Comparison of ENCODE assay signal across 22 cellular contexts in genomic region chr5:42587056-42587723, GRCh38.
DNase-seq lines count a peak whose midpoint lies in the region; ATAC-seq and TF ChIP-seq lines count a peak whose summit lies in the region.
"Had no signal": no experiment of that assay in that cellular context is flagged by ENCODE, and none has a peak within 500 bp of the region (broad histone marks: within the 10 kb centered on the region; RNA-seq: fewer than 3 reads in every experiment).

No MANE protein-coding gene starts in this region.

- no peak overlapping the region for H3K4me3 Mint-ChIP-seq in progenitor cell of endocrine pancreas (ENCODE audit: low read depth)
- H3K4me3 Mint-ChIP-seq: activated CD4-positive, alpha-beta T cell treated with anti-CD3 and anti-CD28 coated beads, Interleukin-2, amount 10 ng/mL, durations not matched to agents 7 days and 5 days; activated naive CD4-positive, alpha-beta T cell treated with anti-CD3 and anti-CD28 coated beads, Interleukin-2, amount 10 ng/mL, durations not matched to agents 7 days and 5 days; activated T-helper 1 cell treated with anti-CD3 and anti-CD28 coated beads, Interleukin-12 subunit alpha, Interleukin-12 subunit beta, Interleukin-2, Interleukin-4 antibody, amounts not matched to agents 30 ng/mL and 10 ng/mL and 1 ng/mL, durations not matched to agents 14 hours and 24 hours and 36 hours; CD4-positive, CD25-positive, alpha-beta regulatory T cell had no signal

- H3K4me1 Mint-ChIP-seq in progenitor cell of endocrine pancreas (ENCODE audit: low read depth): peaks cover 20% of the 10 kb centered on the region
- H3K4me1 Mint-ChIP-seq: activated CD4-positive, alpha-beta T cell treated with anti-CD3 and anti-CD28 coated beads, Interleukin-2, amount 10 ng/mL, durations not matched to agents 7 days and 5 days; activated naive CD4-positive, alpha-beta T cell treated with anti-CD3 and anti-CD28 coated beads, Interleukin-2, amount 10 ng/mL, durations not matched to agents 7 days and 5 days had no signal

- peak overlapping the region; percentile 43 for H3K27ac Mint-ChIP-seq in progenitor cell of endocrine pancreas
- H3K27ac Mint-ChIP-seq: activated CD4-positive, alpha-beta T cell treated with anti-CD3 and anti-CD28 coated beads, Interleukin-2, amount 10 ng/mL, durations not matched to agents 7 days and 5 days; activated naive CD4-positive, alpha-beta T cell treated with anti-CD3 and anti-CD28 coated beads, Interleukin-2, amount 10 ng/mL, durations not matched to agents 7 days and 5 days; activated T-helper 1 cell treated with anti-CD3 and anti-CD28 coated beads, Interleukin-12 subunit alpha, Interleukin-12 subunit beta, Interleukin-2, Interleukin-4 antibody, amounts not matched to agents 30 ng/mL and 10 ng/mL and 1 ng/mL, durations not matched to agents 14 hours and 24 hours and 36 hours; CD4-positive, CD25-positive, alpha-beta regulatory T cell had no signal

- no peaks in the 10 kb centered on the region for H3K36me3 ChIP-seq in tibial artery
- no peaks in the 10 kb centered on the region for H3K36me3 ChIP-seq in effector memory CD4-positive, alpha-beta T cell (ENCODE audit: control insufficient read depth, insufficient read depth, low read length)

- peaks cover 6% of the 10 kb centered on the region for H3K9me3 Mint-ChIP-seq in progenitor cell of endocrine pancreas (ENCODE audit: low read depth)
- H3K9me3 Mint-ChIP-seq: activated CD4-positive, alpha-beta T cell treated with anti-CD3 and anti-CD28 coated beads, Interleukin-2, amount 10 ng/mL, durations not matched to agents 7 days and 5 days; activated naive CD4-positive, alpha-beta T cell treated with anti-CD3 and anti-CD28 coated beads, Interleukin-2, amount 10 ng/mL, durations not matched to agents 7 days and 5 days; activated T-helper 1 cell treated with anti-CD3 and anti-CD28 coated beads, Interleukin-12 subunit alpha, Interleukin-12 subunit beta, Interleukin-2, Interleukin-4 antibody, amounts not matched to agents 30 ng/mL and 10 ng/mL and 1 ng/mL, durations not matched to agents 14 hours and 24 hours and 36 hours had no signal

- H3K9me3 ChIP-seq in tibial artery: no peaks in the 10 kb centered on the region
- H3K9me3 ChIP-seq in effector memory CD4-positive, alpha-beta T cell (ENCODE audit: control insufficient read depth, low read length): no peaks in the 10 kb centered on the region

- H3K27me3 ChIP-seq in tibial artery: no peaks in the 10 kb centered on the region
- H3K27me3 ChIP-seq in effector memory CD4-positive, alpha-beta T cell (replicated peaks; ENCODE audit: control insufficient read depth, insufficient read depth, low read length, poor library complexity, severe bottlenecking): no peaks in the 10 kb centered on the region

- intact Hi-C loops in left ventricle myocardium superior (cut with micrococcal nuclease): no loop called here
- intact Hi-C loops in tibial artery (cut with DNase I; ENCODE audit: low total_unique reads): loop anchor here (5.0 to 10.0 kb wide), 2 partner anchors 165 to 178 kb away; partner anchors contain the start of gene GHR

- H3K36me3 Mint-ChIP-seq in progenitor cell of endocrine pancreas (ENCODE audit: insufficient read depth): peaks cover 3% of the 10 kb centered on the region
- H3K36me3 Mint-ChIP-seq: activated naive CD4-positive, alpha-beta T cell treated with anti-CD3 and anti-CD28 coated beads, Interleukin-2, amount 10 ng/mL, durations not matched to agents 7 days and 5 days; CD4-positive, CD25-positive, alpha-beta regulatory T cell had no signal

- ATAC-seq in left ventricle myocardium superior (peak; percentile 34), HG02642 (IDR thresholded peaks at IDR 0.05; ENCODE audit: poor library complexity, unreplicated experiment) (no peak)
- ATAC-seq: left colon had no signal

- H3K4me3 ChIP-seq in coronary artery: peak overlapping the region; percentile 47
- peak overlapping the region in 1 of 2 donors; percentile 16 for H3K4me3 ChIP-seq in tibial artery
- H3K4me3 ChIP-seq in effector memory CD4-positive, alpha-beta T cell (ENCODE audit: insufficient read depth, low read depth, low read length, poor library complexity, severe bottlenecking): no peak overlapping the region

- TF ChIP-seq CTCF in coronary artery (IDR thresholded peaks at IDR 0.05): no peak
- no peak for TF ChIP-seq CTCF in progenitor cell of endocrine pancreas (IDR thresholded peaks at IDR 0.05; ENCODE audit: unreplicated experiment)
- TF ChIP-seq CTCF in tibial artery (IDR thresholded peaks at IDR 0.05): no peak

- DNase-seq in coronary artery (ENCODE audit: low spot score): no peak
- DNase-seq in left ventricle myocardium superior: no peak
- no peak for DNase-seq in progenitor cell of endocrine pancreas (ENCODE audit: low spot score, unreplicated experiment)
- DNase-seq in tibial artery: no peak
- DNase-seq in effector memory CD4-positive, alpha-beta T cell: no peak
- no peak for DNase-seq in hepatic stellate cell (ENCODE audit: low spot score)
- DNase-seq: activated CD4-positive, alpha-beta T cell treated with anti-CD3 and anti-CD28 coated beads, Interleukin-2, amount 10 ng/mL, durations not matched to agents 7 days and 5 days; activated naive CD4-positive, alpha-beta T cell treated with anti-CD3 and anti-CD28 coated beads, Interleukin-2, amount 10 ng/mL, durations not matched to agents 7 days and 5 days; amniotic stem cell; CD4-positive, CD25-positive, alpha-beta regulatory T cell; cortex of kidney; EL; glutamatergic neuron; NCI-H1105; NCI-H1930; NCI-H2227 treated with DMSO at 0.1 percent for 48 hours; NCI-H774; T-helper 9 cell had no signal

- H3K27ac ChIP-seq in coronary artery (peak overlapping the region; percentile 7 to 42), tibial artery (peak overlapping the region; percentile 43 to 46)
- H3K27ac ChIP-seq in effector memory CD4-positive, alpha-beta T cell (ENCODE audit: insufficient read depth, low read length, poor library complexity, severe bottlenecking): no peak overlapping the region
- H3K27ac ChIP-seq: HL-60 had no signal

- H3K27me3 Mint-ChIP-seq in progenitor cell of endocrine pancreas: no peaks in the 10 kb centered on the region

- peaks cover 0 to 33% (median 20%) of the 10 kb centered on the region in 4 donors for H3K4me1 ChIP-seq in tibial artery
- H3K4me1 ChIP-seq in effector memory CD4-positive, alpha-beta T cell (ENCODE audit: control insufficient read depth, insufficient read depth, low read length, poor library complexity, severe bottlenecking): no peaks in the 10 kb centered on the region
